12 cellular contexts compared by ENCODE assay signal in genomic region chr7:121504478-121504877, GRCh38.
DNase-seq lines count a peak whose midpoint lies in the region; ATAC-seq and TF ChIP-seq lines count a peak whose summit lies in the region.
"Had no signal": no experiment of that assay in that cellular context is flagged by ENCODE, and none has a peak within 500 bp of the region (broad histone marks: within the 10 kb centered on the region; RNA-seq: fewer than 3 reads in every experiment).

No MANE protein-coding gene starts in this region.

- DNase-seq in A673 (ENCODE audit: low spot score), result peak; percentile 49
- DNase-seq in MCF 10A (ENCODE audit: unreplicated experiment), result peak; percentile 77
- peak; percentile 62 for DNase-seq in kidney glomerular epithelial cell (lab: John Stamatoyannopoulos, UW)
- no peak for DNase-seq in NCI-H1105 (lab: John Stamatoyannopoulos, UW)

- H3K9me3 ChIP-seq in A673 (ENCODE audit: low read depth, low read length, poor library complexity, severe bottlenecking) (peaks cover 16% of the 10 kb centered on the region), HUES48 (ENCODE audit: control insufficient read depth, insufficient read depth, low read length) (peaks cover 28% of the 10 kb centered on the region)

- H3K9me3 Mint-ChIP-seq in MCF 10A (ENCODE audit: unreplicated experiment), result peaks cover 3% of the 10 kb centered on the region

- H3K4me1 ChIP-seq in A673 (ENCODE audit: insufficient read depth, low read length, poor library complexity, severe bottlenecking), result no peaks in the 10 kb centered on the region
- peaks cover 2% of the 10 kb centered on the region for H3K4me1 ChIP-seq in HUES48 (ENCODE audit: control insufficient read depth, insufficient read depth, low read length)
- H3K4me1 ChIP-seq: BLaER1 treated with 17β-estradiol and CSF1 and Interleukin-3, amounts not matched to agents 10 nM and 100 nM; vagina had no signal

- H3K36me3 Mint-ChIP-seq in MCF 10A (ENCODE audit: insufficient read depth, unreplicated experiment), result no peaks in the 10 kb centered on the region

- H3K4me3 Mint-ChIP-seq in MCF 10A (ENCODE audit: unreplicated experiment), result no peak overlapping the region
- H3K4me3 Mint-ChIP-seq: T-helper 1 cell treated with Interleukin-12 subunit alpha and Interleukin-12 subunit beta and Interleukin-4 antibody, amounts not matched to agents 30 μg/mL and 1 μg/mL, for 36 hours had no signal

- H3K4me3 ChIP-seq in A673 (ENCODE audit: low read depth, low read length, poor library complexity, severe bottlenecking) (no peak overlapping the region), HUES48 (ENCODE audit: low read depth, low read length) (peak overlapping the region; percentile 24; the same call in 1 of the 2 replicates)
- H3K4me3 ChIP-seq: BLaER1 treated with 17β-estradiol and CSF1 and Interleukin-3, amounts not matched to agents 10 nM and 100 nM; vagina had no signal

- CTCF ChIA-PET in A673 (lab: Charles Lee) (no interaction called here), MCF 10A (lab: Yijun Ruan, JAX) (interaction anchor here (0.6 to 1.4 kb wide), 3 partner anchors 106 to 589 kb away, joined by 3 to 5 read pairs (median 4); no protein-coding TSS in a partner anchor)

- peak overlapping the region; percentile 24 for H3K27ac Mint-ChIP-seq in MCF 10A (ENCODE audit: low read depth, unreplicated experiment)
- H3K27ac Mint-ChIP-seq: T-helper 1 cell treated with Interleukin-12 subunit alpha and Interleukin-12 subunit beta and Interleukin-4 antibody, amounts not matched to agents 30 μg/mL and 1 μg/mL, for 36 hours had no signal

- BruUV-seq in A673 (replicated peaks; lab: Mats Ljungman, UMichigan) (no TSS peak), MCF 10A (replicated peaks; lab: Mats Ljungman, UMichigan) (no TSS peak)

- no peaks in the 10 kb centered on the region for H3K4me1 Mint-ChIP-seq in MCF 10A (ENCODE audit: insufficient read depth, unreplicated experiment)

- H3K27me3 ChIP-seq in A673 (replicated peaks; ENCODE audit: insufficient read depth, low read depth, low read length, poor library complexity) (no peaks in the 10 kb centered on the region), HUES48 (ENCODE audit: control insufficient read depth, insufficient read depth, low read length) (no peaks in the 10 kb centered on the region)
- H3K27me3 ChIP-seq: BLaER1 treated with 17β-estradiol and CSF1 and Interleukin-3, amounts not matched to agents 10 nM and 100 nM; vagina had no signal

- H3K9ac ChIP-seq in HUES48 (ENCODE audit: low read depth, low read length), result no peak overlapping the region
- H3K9ac ChIP-seq: BLaER1 treated with 17β-estradiol and CSF1 and Interleukin-3, amounts not matched to agents 10 nM and 100 nM had no signal

- H3K27ac ChIP-seq in A673 (ENCODE audit: low read depth, low read length, poor library complexity, severe bottlenecking) (no peak overlapping the region), HUES48 (ENCODE audit: low read depth, low read length) (peak overlapping the region; percentile 66)
- H3K27ac ChIP-seq: BLaER1 treated with 17β-estradiol and CSF1 and Interleukin-3, amounts not matched to agents 10 nM and 100 nM; vagina had no signal

- no peak for TF ChIP-seq CTCF in A673 (conservative IDR thresholded peaks at IDR 0.05; ENCODE audit: low read depth, low read length)
- TF ChIP-seq CTCF in MCF 10A (IDR thresholded peaks at IDR 0.05; ENCODE audit: unreplicated experiment), result no peak

- no peaks in the 10 kb centered on the region for H3K27me3 Mint-ChIP-seq in MCF 10A (ENCODE audit: insufficient read depth, unreplicated experiment)

- no peak for ATAC-seq in GM18858 (IDR thresholded peaks at IDR 0.05; ENCODE audit: unreplicated experiment)
- no peak for ATAC-seq in GM19452 (IDR thresholded peaks at IDR 0.05; ENCODE audit: unreplicated experiment)
- no peak for ATAC-seq in HG03521 (IDR thresholded peaks at IDR 0.05; ENCODE audit: unreplicated experiment)
- ATAC-seq: esophagus mucosa had no signal

- intact Hi-C loops in A673 (cut with micrococcal nuclease; ENCODE audit: unreplicated experiment) (no loop called here), MCF 10A (cut with micrococcal nuclease) (no loop called here)

- H3K36me3 ChIP-seq in A673 (ENCODE audit: insufficient read depth, low read length, poor library complexity, severe bottlenecking) (no peaks in the 10 kb centered on the region), HUES48 (ENCODE audit: control insufficient read depth, insufficient read depth, low read length) (peaks cover 3% of the 10 kb centered on the region; the same call in 1 of the 2 replicates)
- H3K36me3 ChIP-seq: vagina had no signal

- POLR2A ChIA-PET in A673 (lab: Charles Lee; ENCODE audit: low non-redundant PET) (no interaction called here), MCF 10A (lab: Yijun Ruan, JAX) (interaction anchor here (1.1 to 1.5 kb wide), 3 partner anchors 20 to 109 kb away, joined by 3 read pairs; no protein-coding TSS in a partner anchor)
